In the genomic region with DNA sequence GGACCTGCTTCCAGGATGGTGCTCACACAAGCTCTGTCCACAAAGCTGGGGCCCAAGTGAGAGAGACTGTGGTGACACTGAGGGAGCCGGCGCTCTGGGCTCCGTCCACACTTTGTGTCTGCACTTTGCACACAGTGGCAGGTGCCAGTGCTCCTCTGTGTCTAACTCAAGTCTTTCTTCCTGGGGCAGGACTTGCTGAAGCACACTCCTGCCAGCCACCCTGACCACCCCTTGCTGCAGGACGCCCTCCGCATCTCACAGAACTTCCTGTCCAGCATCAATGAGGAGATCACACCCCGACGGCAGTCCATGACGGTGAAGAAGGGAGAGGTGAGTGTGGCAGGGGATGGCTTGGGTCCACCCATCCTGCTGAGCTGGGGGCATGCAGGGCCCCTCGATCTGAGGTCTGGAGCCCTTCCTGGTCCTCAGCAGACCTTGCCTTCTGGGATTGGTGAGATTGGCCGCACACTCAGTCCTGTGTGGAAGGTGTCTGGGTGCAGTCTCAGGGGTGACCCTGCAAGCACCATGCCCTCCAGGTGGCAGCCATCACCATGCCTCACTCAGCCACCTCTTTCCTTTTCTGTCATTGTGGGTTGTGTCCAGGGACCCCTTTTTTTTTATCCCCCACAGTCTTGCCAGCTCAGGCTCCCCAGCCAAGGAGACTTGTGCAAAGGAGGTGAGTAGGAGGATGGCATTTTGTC, we compare ENCODE assay signal across 1 cellular context.
TF ChIP-seq lines count a peak whose summit lies in the region.

No MANE protein-coding gene starts in this region.

TF ChIP-seq in K562, 482 proteins besides CTCF, POLR2A, EP300 and RAD21 (continued from another document):
- TF ChIP-seq STAT6 (CRISPR knock-in tag; IDR thresholded peaks at IDR 0.05), result 0 out of 2 replicates have a peak, but pooled peaks have one; percentile 14
- no peak for TF ChIP-seq TEAD1 (CRISPR knock-in tag; IDR thresholded peaks at IDR 0.05)
- no peak for TF ChIP-seq MEIS2 (IDR thresholded peaks at IDR 0.05; ENCODE audit: partially characterized antibody)
